Comparison of ENCODE assay signal across 15 cellular contexts in the genomic region with DNA sequence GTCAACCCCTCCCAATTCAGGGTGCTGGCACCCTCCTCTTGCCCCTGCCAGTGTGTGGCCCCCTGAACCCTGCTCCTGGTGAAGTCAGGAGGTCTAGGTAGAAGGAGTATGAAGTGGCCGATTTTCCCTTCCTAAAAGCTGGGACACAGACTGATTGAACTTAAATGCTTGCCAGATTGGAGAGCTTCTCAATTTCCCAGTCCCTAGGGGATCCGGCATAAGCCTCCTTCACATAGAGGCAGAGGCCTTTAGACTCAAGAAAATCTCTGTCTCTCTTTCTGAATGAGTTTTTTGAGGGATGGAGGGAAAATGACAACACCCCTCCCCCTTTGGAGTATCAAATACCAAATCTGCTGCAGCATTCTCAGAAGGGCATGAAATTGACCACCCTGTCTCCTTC. TPM values are rescaled to one million over a fixed set of nuclear protein-coding genes. Genes with fewer than 3 reads are reported as not detected.
"Had no signal": no experiment of that assay in that cellular context is flagged by ENCODE, and none has a peak within 500 bp of the region (broad histone marks: within the 10 kb centered on the region; RNA-seq: fewer than 3 reads in every experiment).

No MANE protein-coding gene starts in this region.

- H3K4me3 ChIP-seq: breast epithelium, heart right ventricle, lung, pancreas, transverse colon had no signal

- H3K9me3 Mint-ChIP-seq: activated CD4-positive, alpha-beta T cell treated with anti-CD3 and anti-CD28 coated beads, Interleukin-2, amount 10 ng/mL, durations not matched to agents 7 days and 5 days; activated naive CD8-positive, alpha-beta T cell treated with anti-CD3 and anti-CD28 coated beads, Interleukin-2, amount 10 ng/mL, durations not matched to agents 7 days and 5 days; dendritic cell treated with granulocyte-macrophage colony-stimulating factor and Interleukin-4, amounts not matched to agents 40 ng/mL and 50 ng/mL, for 4 days had no signal

- H3K27ac ChIP-seq: breast epithelium, heart right ventricle, pancreas, transverse colon had no signal

- H3K9me3 ChIP-seq: breast epithelium, heart right ventricle, pancreas, transverse colon had no signal

- H3K4me3 Mint-ChIP-seq: activated CD4-positive, alpha-beta T cell treated with anti-CD3 and anti-CD28 coated beads, Interleukin-2, amount 10 ng/mL, durations not matched to agents 7 days and 5 days; activated naive CD8-positive, alpha-beta T cell treated with anti-CD3 and anti-CD28 coated beads, Interleukin-2, amount 10 ng/mL, durations not matched to agents 7 days and 5 days; dendritic cell treated with granulocyte-macrophage colony-stimulating factor and Interleukin-4, amounts not matched to agents 40 ng/mL and 50 ng/mL, for 4 days had no signal

- H3K27ac Mint-ChIP-seq: activated CD4-positive, alpha-beta T cell treated with anti-CD3 and anti-CD28 coated beads, Interleukin-2, amount 10 ng/mL, durations not matched to agents 7 days and 5 days; activated naive CD8-positive, alpha-beta T cell treated with anti-CD3 and anti-CD28 coated beads, Interleukin-2, amount 10 ng/mL, durations not matched to agents 7 days and 5 days; dendritic cell treated with granulocyte-macrophage colony-stimulating factor and Interleukin-4, amounts not matched to agents 40 ng/mL and 50 ng/mL, for 4 days had no signal

- DNase-seq: activated CD4-positive, alpha-beta T cell treated with anti-CD3 and anti-CD28 coated beads, Interleukin-2, amount 10 ng/mL, durations not matched to agents 7 days and 5 days; activated gamma-delta T cell treated with Interleukin-2 at 50 U/mL for 16 hours; activated naive CD8-positive, alpha-beta T cell treated with anti-CD3 and anti-CD28 coated beads, Interleukin-2, amount 10 ng/mL, durations not matched to agents 7 days and 5 days; aorta; effector memory CD4-positive, alpha-beta T cell; heart right ventricle; left colon; pancreas; stimulated activated naive CD8-positive, alpha-beta T cell treated with anti-CD3 and anti-CD28 coated beads, Interleukin-15, Interleukin-2, amounts not matched to agents 100 U/mL and 50 U/mL, for 24 hours; transverse colon had no signal

- H3K4me1 Mint-ChIP-seq: activated CD4-positive, alpha-beta T cell treated with anti-CD3 and anti-CD28 coated beads, Interleukin-2, amount 10 ng/mL, durations not matched to agents 7 days and 5 days; activated naive CD8-positive, alpha-beta T cell treated with anti-CD3 and anti-CD28 coated beads, Interleukin-2, amount 10 ng/mL, durations not matched to agents 7 days and 5 days had no signal

- H3K36me3 ChIP-seq: breast epithelium, heart right ventricle, pancreas, transverse colon had no signal

- H3K36me3 Mint-ChIP-seq: activated naive CD8-positive, alpha-beta T cell treated with anti-CD3 and anti-CD28 coated beads, Interleukin-2, amount 10 ng/mL, durations not matched to agents 7 days and 5 days had no signal

- H3K4me1 ChIP-seq: breast epithelium, heart right ventricle, pancreas, transverse colon had no signal

RNA-seq across cellular contexts. Expression of a gene that starts 51.5 kb away (rescaled TPM):
- total RNA-seq: activated CD4-positive, alpha-beta T cell treated with anti-CD3 and anti-CD28 coated beads, Interleukin-2, amount 10 ng/mL, durations not matched to agents 7 days and 5 days; activated naive CD8-positive, alpha-beta T cell treated with anti-CD3 and anti-CD28 coated beads, Interleukin-2, amount 10 ng/mL, durations not matched to agents 7 days and 5 days; fibroblast of lung; sciatic nerve had no signal
